Comparison of ENCODE assay signal across 1 cellular context in the genomic region with DNA sequence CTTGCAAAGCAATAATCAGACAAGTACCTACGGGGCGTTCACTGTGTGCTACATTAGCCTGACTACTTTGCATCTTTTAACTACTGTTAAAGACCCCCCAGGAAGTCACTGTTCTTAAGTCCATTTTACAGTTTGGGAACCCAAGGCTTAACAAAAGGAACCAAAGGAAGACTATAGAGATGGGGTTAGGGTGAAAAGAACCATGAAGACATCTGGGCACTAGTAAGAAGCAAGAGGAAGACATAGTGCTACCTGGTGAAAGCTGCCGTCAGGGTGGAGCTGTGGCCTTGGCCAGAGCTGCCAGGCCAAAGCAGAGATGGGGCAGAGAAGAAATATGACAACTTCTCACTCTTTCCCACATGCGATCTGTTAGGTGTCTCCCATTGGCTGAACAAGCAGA.
TF ChIP-seq lines count a peak whose summit lies in the region.

No MANE protein-coding gene starts in this region.

TF ChIP-seq in K562, 482 proteins besides CTCF, POLR2A, EP300 and RAD21 (continued from another document):
- TF ChIP-seq, protein P1, sequence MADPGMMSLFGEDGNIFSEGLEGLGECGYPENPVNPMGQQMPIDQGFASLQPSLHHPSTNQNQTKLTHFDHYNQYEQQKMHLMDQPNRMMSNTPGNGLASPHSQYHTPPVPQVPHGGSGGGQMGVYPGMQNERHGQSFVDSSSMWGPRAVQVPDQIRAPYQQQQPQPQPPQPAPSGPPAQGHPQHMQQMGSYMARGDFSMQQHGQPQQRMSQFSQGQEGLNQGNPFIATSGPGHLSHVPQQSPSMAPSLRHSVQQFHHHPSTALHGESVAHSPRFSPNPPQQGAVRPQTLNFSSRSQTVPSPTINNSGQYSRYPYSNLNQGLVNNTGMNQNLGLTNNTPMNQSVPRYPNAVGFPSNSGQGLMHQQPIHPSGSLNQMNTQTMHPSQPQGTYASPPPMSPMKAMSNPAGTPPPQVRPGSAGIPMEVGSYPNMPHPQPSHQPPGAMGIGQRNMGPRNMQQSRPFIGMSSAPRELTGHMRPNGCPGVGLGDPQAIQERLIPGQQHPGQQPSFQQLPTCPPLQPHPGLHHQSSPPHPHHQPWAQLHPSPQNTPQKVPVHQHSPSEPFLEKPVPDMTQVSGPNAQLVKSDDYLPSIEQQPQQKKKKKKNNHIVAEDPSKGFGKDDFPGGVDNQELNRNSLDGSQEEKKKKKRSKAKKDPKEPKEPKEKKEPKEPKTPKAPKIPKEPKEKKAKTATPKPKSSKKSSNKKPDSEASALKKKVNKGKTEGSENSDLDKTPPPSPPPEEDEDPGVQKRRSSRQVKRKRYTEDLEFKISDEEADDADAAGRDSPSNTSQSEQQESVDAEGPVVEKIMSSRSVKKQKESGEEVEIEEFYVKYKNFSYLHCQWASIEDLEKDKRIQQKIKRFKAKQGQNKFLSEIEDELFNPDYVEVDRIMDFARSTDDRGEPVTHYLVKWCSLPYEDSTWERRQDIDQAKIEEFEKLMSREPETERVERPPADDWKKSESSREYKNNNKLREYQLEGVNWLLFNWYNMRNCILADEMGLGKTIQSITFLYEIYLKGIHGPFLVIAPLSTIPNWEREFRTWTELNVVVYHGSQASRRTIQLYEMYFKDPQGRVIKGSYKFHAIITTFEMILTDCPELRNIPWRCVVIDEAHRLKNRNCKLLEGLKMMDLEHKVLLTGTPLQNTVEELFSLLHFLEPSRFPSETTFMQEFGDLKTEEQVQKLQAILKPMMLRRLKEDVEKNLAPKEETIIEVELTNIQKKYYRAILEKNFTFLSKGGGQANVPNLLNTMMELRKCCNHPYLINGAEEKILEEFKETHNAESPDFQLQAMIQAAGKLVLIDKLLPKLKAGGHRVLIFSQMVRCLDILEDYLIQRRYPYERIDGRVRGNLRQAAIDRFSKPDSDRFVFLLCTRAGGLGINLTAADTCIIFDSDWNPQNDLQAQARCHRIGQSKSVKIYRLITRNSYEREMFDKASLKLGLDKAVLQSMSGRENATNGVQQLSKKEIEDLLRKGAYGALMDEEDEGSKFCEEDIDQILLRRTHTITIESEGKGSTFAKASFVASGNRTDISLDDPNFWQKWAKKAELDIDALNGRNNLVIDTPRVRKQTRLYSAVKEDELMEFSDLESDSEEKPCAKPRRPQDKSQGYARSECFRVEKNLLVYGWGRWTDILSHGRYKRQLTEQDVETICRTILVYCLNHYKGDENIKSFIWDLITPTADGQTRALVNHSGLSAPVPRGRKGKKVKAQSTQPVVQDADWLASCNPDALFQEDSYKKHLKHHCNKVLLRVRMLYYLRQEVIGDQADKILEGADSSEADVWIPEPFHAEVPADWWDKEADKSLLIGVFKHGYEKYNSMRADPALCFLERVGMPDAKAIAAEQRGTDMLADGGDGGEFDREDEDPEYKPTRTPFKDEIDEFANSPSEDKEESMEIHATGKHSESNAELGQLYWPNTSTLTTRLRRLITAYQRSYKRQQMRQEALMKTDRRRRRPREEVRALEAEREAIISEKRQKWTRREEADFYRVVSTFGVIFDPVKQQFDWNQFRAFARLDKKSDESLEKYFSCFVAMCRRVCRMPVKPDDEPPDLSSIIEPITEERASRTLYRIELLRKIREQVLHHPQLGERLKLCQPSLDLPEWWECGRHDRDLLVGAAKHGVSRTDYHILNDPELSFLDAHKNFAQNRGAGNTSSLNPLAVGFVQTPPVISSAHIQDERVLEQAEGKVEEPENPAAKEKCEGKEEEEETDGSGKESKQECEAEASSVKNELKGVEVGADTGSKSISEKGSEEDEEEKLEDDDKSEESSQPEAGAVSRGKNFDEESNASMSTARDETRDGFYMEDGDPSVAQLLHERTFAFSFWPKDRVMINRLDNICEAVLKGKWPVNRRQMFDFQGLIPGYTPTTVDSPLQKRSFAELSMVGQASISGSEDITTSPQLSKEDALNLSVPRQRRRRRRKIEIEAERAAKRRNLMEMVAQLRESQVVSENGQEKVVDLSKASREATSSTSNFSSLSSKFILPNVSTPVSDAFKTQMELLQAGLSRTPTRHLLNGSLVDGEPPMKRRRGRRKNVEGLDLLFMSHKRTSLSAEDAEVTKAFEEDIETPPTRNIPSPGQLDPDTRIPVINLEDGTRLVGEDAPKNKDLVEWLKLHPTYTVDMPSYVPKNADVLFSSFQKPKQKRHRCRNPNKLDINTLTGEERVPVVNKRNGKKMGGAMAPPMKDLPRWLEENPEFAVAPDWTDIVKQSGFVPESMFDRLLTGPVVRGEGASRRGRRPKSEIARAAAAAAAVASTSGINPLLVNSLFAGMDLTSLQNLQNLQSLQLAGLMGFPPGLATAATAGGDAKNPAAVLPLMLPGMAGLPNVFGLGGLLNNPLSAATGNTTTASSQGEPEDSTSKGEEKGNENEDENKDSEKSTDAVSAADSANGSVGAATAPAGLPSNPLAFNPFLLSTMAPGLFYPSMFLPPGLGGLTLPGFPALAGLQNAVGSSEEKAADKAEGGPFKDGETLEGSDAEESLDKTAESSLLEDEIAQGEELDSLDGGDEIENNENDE (IDR thresholded peaks at IDR 0.05; ENCODE audit: low read depth, low read length), result no peak
- TF ChIP-seq TAL1 (IDR thresholded peaks at IDR 0.05) (no peak), PML (IDR thresholded peaks at IDR 0.05; ENCODE audit: low read length) (0 out of 2 replicates have a peak, but pooled peaks have one; percentile 39), ZNF263 (CRISPR knock-in tag; IDR thresholded peaks at IDR 0.05; ENCODE audit: borderline replicate concordance) (no peak), ZC3H4 (CRISPR knock-in tag; IDR thresholded peaks at IDR 0.05; ENCODE audit: borderline replicate concordance) (no peak), CEBPG (CRISPR knock-in tag; IDR thresholded peaks at IDR 0.05) (no peak), CEBPG (tag; conservative IDR thresholded peaks at IDR 0.05 in 1 of 2, IDR thresholded peaks at IDR 0.05 in 1 of 2) (no peak)
